In the genomic region with DNA sequence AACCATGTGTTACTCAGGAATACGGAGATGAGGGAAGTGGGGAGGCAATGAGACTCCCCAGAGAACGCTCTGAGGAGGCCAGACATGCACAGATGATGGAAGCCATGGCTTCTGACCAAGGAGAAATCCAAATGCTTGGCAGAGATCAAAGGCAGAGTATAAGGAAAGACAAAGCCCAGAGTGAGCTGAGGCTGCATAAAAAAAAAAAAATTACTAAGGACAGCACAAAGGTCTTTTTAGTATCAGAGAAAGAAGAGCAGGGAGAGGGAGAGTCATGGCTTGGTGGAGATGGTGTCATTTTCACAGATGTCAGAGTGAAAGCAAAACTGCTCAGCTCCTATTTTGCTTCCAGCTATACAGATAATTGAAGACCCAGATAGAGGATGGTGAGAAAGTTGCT, we compare ENCODE assay signal across 11 cellular contexts. TPM values are rescaled to one million over a fixed set of nuclear protein-coding genes. Genes with fewer than 3 reads are reported as not detected.
DNase-seq lines count a peak whose midpoint lies in the region; ATAC-seq and TF ChIP-seq lines count a peak whose summit lies in the region.
"Had no signal": no experiment of that assay in that cellular context is flagged by ENCODE, and none has a peak within 500 bp of the region (broad histone marks: within the 10 kb centered on the region; RNA-seq: fewer than 3 reads in every experiment).

No MANE protein-coding gene starts in this region.

- peaks cover 27% of the 10 kb centered on the region for H3K4me1 Mint-ChIP-seq in activated B cell treated with CpG ODN at 0.5 μM for 24 hours

- ATAC-seq in GM19035 (IDR thresholded peaks at IDR 0.05; ENCODE audit: unreplicated experiment) (peak; percentile 77), HG02642 (IDR thresholded peaks at IDR 0.05; ENCODE audit: poor library complexity, unreplicated experiment) (peak; percentile 58), activated B cell treated with CpG ODN at 0.5 μM for 24 hours (ENCODE audit: low read depth) (peak; percentile 50), sciatic nerve (peak; percentile 57)

- H3K9me3 Mint-ChIP-seq in activated B cell treated with CpG ODN at 0.5 μM for 24 hours = no peaks in the 10 kb centered on the region

- H3K4me3 Mint-ChIP-seq in activated B cell treated with CpG ODN at 0.5 μM for 24 hours = no peak overlapping the region

- peak overlapping the region; percentile 70 for H3K27ac Mint-ChIP-seq in activated B cell treated with CpG ODN at 0.5 μM for 24 hours

- intact Hi-C loops in activated B cell treated with CpG ODN at 0.5 μM for 24 hours (cut with micrococcal nuclease) (no loop called here), sciatic nerve (cut with DNase I) (no loop called here)

- POLR2A ChIA-PET in activated B cell treated with CpG ODN at 0.5 μM for 24 hours (lab: Charles Lee) = interaction anchor here (2.0 to 8.2 kb wide), 2 partner anchors 8 to 9 kb away, joined by 8 to 57 read pairs; partner anchors contain the start of gene NCF2

- no peaks in the 10 kb centered on the region for H3K36me3 Mint-ChIP-seq in activated B cell treated with CpG ODN at 0.5 μM for 24 hours (ENCODE audit: low read depth)

- no peak for TF ChIP-seq CTCF in activated B cell treated with CpG ODN at 0.5 μM for 24 hours (IDR thresholded peaks at IDR 0.05)

- H3K27me3 Mint-ChIP-seq in activated B cell treated with CpG ODN at 0.5 μM for 24 hours = no peaks in the 10 kb centered on the region

- CTCF ChIA-PET in activated B cell treated with CpG ODN at 0.5 μM for 24 hours (lab: Charles Lee) = no interaction called here

- DNase-seq in activated B cell treated with CpG ODN at 0.5 μM for 24 hours (no peak), sciatic nerve (ENCODE audit: low spot score) (no peak), NOMO-1 treated with DMSO at 0.1 percent for 48 hours (lab: John Stamatoyannopoulos, UW; ENCODE audit: unreplicated experiment) (no peak), HCEC 1CT (no peak), NCI-H82 treated with DMSO at 0.1 percent for 48 hours (lab: John Stamatoyannopoulos, UW; ENCODE audit: unreplicated experiment) (no peak), putamen (ENCODE audit: low spot score) (no peak)

RNA-seq across cellular contexts. Expression of gene NCF2, which starts 8.1 kb away (rescaled TPM):
- total RNA-seq in activated B cell treated with CpG ODN at 0.5 μM for 24 hours = 101 TPM in 2 replicates
- 29.6 TPM for total RNA-seq in sciatic nerve

RNA-seq across cellular contexts. Expression of gene ARPC5, which starts 37.2 kb away (rescaled TPM):
- total RNA-seq in activated B cell treated with CpG ODN at 0.5 μM for 24 hours = 193 and 224 TPM in 2 replicates
- 142 TPM for total RNA-seq in sciatic nerve

RNA-seq across cellular contexts. Expression of gene APOBEC4, which starts 54.7 kb away (rescaled TPM):
- not detected in 2 replicates for total RNA-seq in activated B cell treated with CpG ODN at 0.5 μM for 24 hours
- total RNA-seq in sciatic nerve = not detected
- total RNA-seq: SK-MEL-5, smooth muscle cell, urinary bladder had no signal
